28 cellular contexts compared by ENCODE assay signal in genomic region chr16:13013043-13013442, GRCh38.
"Had no signal": no experiment of that assay in that cellular context is flagged by ENCODE, and none has a peak within 500 bp of the region (broad histone marks: within the 10 kb centered on the region; RNA-seq: fewer than 3 reads in every experiment).

No MANE protein-coding gene starts in this region.

- H3K4me1 ChIP-seq: adrenal gland, body of pancreas, Peyer's patch had no signal

- H3K27ac ChIP-seq: adrenal gland, body of pancreas, Peyer's patch had no signal

- H3K4me1 Mint-ChIP-seq: activated CD4-positive, alpha-beta T cell treated with anti-CD3 and anti-CD28 coated beads for 36 hours had no signal

- H3K27me3 ChIP-seq: adrenal gland, body of pancreas, Peyer's patch had no signal

- H3K4me3 ChIP-seq: adrenal gland, body of pancreas, Peyer's patch had no signal

- H3K36me3 ChIP-seq: adrenal gland, Peyer's patch had no signal

- H3K9me3 Mint-ChIP-seq: activated CD4-positive, alpha-beta memory T cell treated with anti-CD3 and anti-CD28 coated beads for 36 hours; activated naive CD4-positive, alpha-beta T cell treated with anti-CD3 and anti-CD28 coated beads for 36 hours; activated T-cell treated with anti-CD3 and anti-CD28 coated beads, Interleukin-2, amount 50 U/mL, for 4 hours; activated T-helper 1 cell treated with anti-CD3 and anti-CD28 coated beads, Interleukin-12 subunit alpha, Interleukin-12 subunit beta, Interleukin-2, Interleukin-4 antibody, amounts not matched to agents 30 ng/mL and 10 ng/mL and 1 ng/mL, durations not matched to agents 14 hours and 24 hours and 36 hours; T-helper 1 cell treated with Interleukin-12 subunit alpha and Interleukin-12 subunit beta and Interleukin-4 antibody, amounts not matched to agents 30 μg/mL and 1 μg/mL, for 36 hours had no signal

- DNase-seq: activated CD4-positive, alpha-beta memory T cell treated with anti-CD3 and anti-CD28 coated beads for 36 hours; activated CD4-positive, alpha-beta T cell treated with anti-CD3 and anti-CD28 coated beads for 36 hours; activated CD4-positive, alpha-beta T cell treated with anti-CD3 and anti-CD28 coated beads, Interleukin-2, amount 50 U/mL, for 1 hour; activated CD8-positive, alpha-beta memory T cell treated with anti-CD3 and anti-CD28 coated beads, Interleukin-2, amount 50 U/mL, for 4 hours; activated gamma-delta T cell treated with Interleukin-2 at 50 U/mL for 16 hours; activated naive CD4-positive, alpha-beta T cell treated with anti-CD3 and anti-CD28 coated beads for 36 hours; activated T-cell treated with anti-CD3 and anti-CD28 coated beads for 4 hours; activated T-cell treated with anti-CD3 and anti-CD28 coated beads, Interleukin-2, amount 50 U/mL, for 4 hours; body of pancreas; caudate nucleus; cerebellar nuclear complex; KG1; MV-4-11; NCI-H1092; NCI-H1436 treated with DMSO at 0.1 percent for 48 hours; NCI-H1694 treated with DMSO at 0.1 percent for 48 hours; NCI-H2029; NCI-H510A treated with DMSO at 0.1 percent for 48 hours; NCI-H526 treated with DMSO at 0.1 percent for 48 hours; NCI-H774; PC-3; Peyer's patch; SIG-M5 had no signal

- H3K4me3 Mint-ChIP-seq: activated CD4-positive, alpha-beta memory T cell treated with anti-CD3 and anti-CD28 coated beads for 36 hours; activated CD4-positive, alpha-beta T cell treated with anti-CD3 and anti-CD28 coated beads for 36 hours; activated naive CD4-positive, alpha-beta T cell treated with anti-CD3 and anti-CD28 coated beads for 36 hours; activated T-cell treated with anti-CD3 and anti-CD28 coated beads, Interleukin-2, amount 50 U/mL, for 4 hours; activated T-helper 1 cell treated with anti-CD3 and anti-CD28 coated beads, Interleukin-12 subunit alpha, Interleukin-12 subunit beta, Interleukin-2, Interleukin-4 antibody, amounts not matched to agents 30 ng/mL and 10 ng/mL and 1 ng/mL, durations not matched to agents 14 hours and 24 hours and 36 hours; T-helper 1 cell treated with Interleukin-12 subunit alpha and Interleukin-12 subunit beta and Interleukin-4 antibody, amounts not matched to agents 30 μg/mL and 1 μg/mL, for 36 hours; T-helper 2 cell treated with Interferon-gamma antibody and Interleukin-4, amounts not matched to agents 5 μg/mL and 100 μg/mL, for 36 hours had no signal

- H3K27ac Mint-ChIP-seq: activated CD4-positive, alpha-beta memory T cell treated with anti-CD3 and anti-CD28 coated beads for 36 hours; activated CD4-positive, alpha-beta T cell treated with anti-CD3 and anti-CD28 coated beads for 36 hours; activated naive CD4-positive, alpha-beta T cell treated with anti-CD3 and anti-CD28 coated beads for 36 hours; activated T-helper 1 cell treated with anti-CD3 and anti-CD28 coated beads, Interleukin-12 subunit alpha, Interleukin-12 subunit beta, Interleukin-2, Interleukin-4 antibody, amounts not matched to agents 30 ng/mL and 10 ng/mL and 1 ng/mL, durations not matched to agents 14 hours and 24 hours and 36 hours; T-helper 1 cell treated with Interleukin-12 subunit alpha and Interleukin-12 subunit beta and Interleukin-4 antibody, amounts not matched to agents 30 μg/mL and 1 μg/mL, for 36 hours; T-helper 2 cell treated with Interferon-gamma antibody and Interleukin-4, amounts not matched to agents 5 μg/mL and 100 μg/mL, for 36 hours had no signal

- H3K9me3 ChIP-seq: adrenal gland, body of pancreas, Peyer's patch had no signal

- H3K27me3 Mint-ChIP-seq: activated CD4-positive, alpha-beta memory T cell treated with anti-CD3 and anti-CD28 coated beads for 36 hours had no signal

- H3K36me3 Mint-ChIP-seq: activated CD4-positive, alpha-beta memory T cell treated with anti-CD3 and anti-CD28 coated beads for 36 hours; activated naive CD4-positive, alpha-beta T cell treated with anti-CD3 and anti-CD28 coated beads, Interleukin-2, amount 50 U/mL, for 72 hours had no signal
